In the genomic region with DNA sequence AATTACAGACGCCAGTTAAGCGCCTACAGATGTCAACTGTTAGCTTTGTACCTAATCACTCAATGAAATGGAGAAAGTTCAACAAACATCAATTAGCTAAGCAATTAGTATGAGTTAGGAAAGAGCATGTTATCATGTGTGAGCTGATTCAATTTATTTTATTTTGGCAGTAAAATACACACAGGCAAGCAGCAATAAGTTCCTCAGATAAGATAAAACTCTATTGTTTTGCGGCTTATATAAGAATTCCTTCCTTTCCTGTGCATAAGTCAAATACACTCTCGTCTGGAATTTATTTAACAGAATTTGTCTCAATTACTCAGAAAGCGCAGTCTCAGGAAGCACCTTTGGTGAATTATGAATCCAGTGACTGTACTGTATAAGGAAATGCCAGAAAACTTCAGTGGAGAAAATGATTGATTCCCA, we compare ENCODE assay signal across 1 cellular context.
TF ChIP-seq lines count a peak whose summit lies in the region.

No MANE protein-coding gene starts in this region.

TF ChIP-seq in HEK293, 187 proteins besides CTCF, POLR2A, EP300 and RAD21 (continued from another document):
- TF ChIP-seq, protein P1, sequence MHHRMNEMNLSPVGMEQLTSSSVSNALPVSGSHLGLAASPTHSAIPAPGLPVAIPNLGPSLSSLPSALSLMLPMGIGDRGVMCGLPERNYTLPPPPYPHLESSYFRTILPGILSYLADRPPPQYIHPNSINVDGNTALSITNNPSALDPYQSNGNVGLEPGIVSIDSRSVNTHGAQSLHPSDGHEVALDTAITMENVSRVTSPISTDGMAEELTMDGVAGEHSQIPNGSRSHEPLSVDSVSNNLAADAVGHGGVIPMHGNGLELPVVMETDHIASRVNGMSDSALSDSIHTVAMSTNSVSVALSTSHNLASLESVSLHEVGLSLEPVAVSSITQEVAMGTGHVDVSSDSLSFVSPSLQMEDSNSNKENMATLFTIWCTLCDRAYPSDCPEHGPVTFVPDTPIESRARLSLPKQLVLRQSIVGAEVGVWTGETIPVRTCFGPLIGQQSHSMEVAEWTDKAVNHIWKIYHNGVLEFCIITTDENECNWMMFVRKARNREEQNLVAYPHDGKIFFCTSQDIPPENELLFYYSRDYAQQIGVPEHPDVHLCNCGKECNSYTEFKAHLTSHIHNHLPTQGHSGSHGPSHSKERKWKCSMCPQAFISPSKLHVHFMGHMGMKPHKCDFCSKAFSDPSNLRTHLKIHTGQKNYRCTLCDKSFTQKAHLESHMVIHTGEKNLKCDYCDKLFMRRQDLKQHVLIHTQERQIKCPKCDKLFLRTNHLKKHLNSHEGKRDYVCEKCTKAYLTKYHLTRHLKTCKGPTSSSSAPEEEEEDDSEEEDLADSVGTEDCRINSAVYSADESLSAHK (tag by site-specific recombination; IDR thresholded peaks at IDR 0.05): peak; percentile 62
- TF ChIP-seq ZNF571 (tag by site-specific recombination; IDR thresholded peaks at IDR 0.05) (no peak), WT1 (tag by site-specific recombination; IDR thresholded peaks at IDR 0.05) (peak; percentile 89), ZNF785 (tag by site-specific recombination; IDR thresholded peaks at IDR 0.05) (no peak), ZSCAN23 (tag by site-specific recombination; IDR thresholded peaks at IDR 0.05) (peak; percentile 65; the same call in 1 of the 2 replicates), GFI1B (tag by site-specific recombination; IDR thresholded peaks at IDR 0.05) (peak; percentile 63), ZEB2 (tag by site-specific recombination; IDR thresholded peaks at IDR 0.05) (peak; percentile 79), BCL11A (tag by site-specific recombination; IDR thresholded peaks at IDR 0.05; ENCODE audit: low read depth) (peak; percentile 77; the same call in 1 of the 2 replicates), ZNF48 (tag by site-specific recombination; IDR thresholded peaks at IDR 0.05) (no peak), ZNF843 (tag by site-specific recombination; IDR thresholded peaks at IDR 0.05) (peak; percentile 94), SCRT1 (tag by site-specific recombination; IDR thresholded peaks at IDR 0.05; ENCODE audit: borderline replicate concordance) (0 out of 2 replicates have a peak, but pooled peaks have one; percentile 26), ZNF223 (tag by site-specific recombination; IDR thresholded peaks at IDR 0.05) (no peak), OSR2 (tag by site-specific recombination; IDR thresholded peaks at IDR 0.05) (peak; percentile 97), KLF10 (tag by site-specific recombination; IDR thresholded peaks at IDR 0.05) (peak; percentile 68), ZNF350 (tag by site-specific recombination; IDR thresholded peaks at IDR 0.05) (no peak), ZNF366 (tag by site-specific recombination; conservative IDR thresholded peaks at IDR 0.05) (0 out of 2 replicates have a peak, but pooled peaks have one; percentile 35), TCF7L2 (IDR thresholded peaks at IDR 0.05; ENCODE audit: borderline replicate concordance, low read depth, low read length) (peak; percentile 75; the same call in 1 of the 2 replicates), ZNF391 (tag by site-specific recombination; IDR thresholded peaks at IDR 0.05; ENCODE audit: borderline replicate concordance, low read depth) (0 out of 2 replicates have a peak, but pooled peaks have one; percentile 33), GLIS1 (tag by site-specific recombination; IDR thresholded peaks at IDR 0.05) (peak; percentile 35; the same call in 1 of the 2 replicates), ZNF404 (tag by site-specific recombination; IDR thresholded peaks at IDR 0.05) (no peak), KLF8 (tag by site-specific recombination; IDR thresholded peaks at IDR 0.05) (peak; percentile 53; the same call in 1 of the 2 replicates), SP7 (tag by site-specific recombination; IDR thresholded peaks at IDR 0.05) (peak; percentile 96), FEZF1 (tag by site-specific recombination; IDR thresholded peaks at IDR 0.05) (peak; percentile 88), ZXDB (tag by site-specific recombination; IDR thresholded peaks at IDR 0.05) (peak; percentile 89), ZSCAN30 (tag by site-specific recombination; IDR thresholded peaks at IDR 0.05) (peak; percentile 78; the same call in 1 of the 2 replicates), ZBTB20 (tag by site-specific recombination; IDR thresholded peaks at IDR 0.05) (no peak), ZNF24 (tag by site-specific recombination; IDR thresholded peaks at IDR 0.05) (peak; percentile 63; the same call in 1 of the 2 replicates)
- TF ChIP-seq, protein P2, sequence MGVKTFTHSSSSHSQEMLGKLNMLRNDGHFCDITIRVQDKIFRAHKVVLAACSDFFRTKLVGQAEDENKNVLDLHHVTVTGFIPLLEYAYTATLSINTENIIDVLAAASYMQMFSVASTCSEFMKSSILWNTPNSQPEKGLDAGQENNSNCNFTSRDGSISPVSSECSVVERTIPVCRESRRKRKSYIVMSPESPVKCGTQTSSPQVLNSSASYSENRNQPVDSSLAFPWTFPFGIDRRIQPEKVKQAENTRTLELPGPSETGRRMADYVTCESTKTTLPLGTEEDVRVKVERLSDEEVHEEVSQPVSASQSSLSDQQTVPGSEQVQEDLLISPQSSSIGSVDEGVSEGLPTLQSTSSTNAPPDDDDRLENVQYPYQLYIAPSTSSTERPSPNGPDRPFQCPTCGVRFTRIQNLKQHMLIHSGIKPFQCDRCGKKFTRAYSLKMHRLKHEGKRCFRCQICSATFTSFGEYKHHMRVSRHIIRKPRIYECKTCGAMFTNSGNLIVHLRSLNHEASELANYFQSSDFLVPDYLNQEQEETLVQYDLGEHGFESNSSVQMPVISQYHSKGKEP (tag by site-specific recombination; IDR thresholded peaks at IDR 0.05): peak; percentile 40; the same call in 1 of the 2 replicates
- TF ChIP-seq, protein P3, sequence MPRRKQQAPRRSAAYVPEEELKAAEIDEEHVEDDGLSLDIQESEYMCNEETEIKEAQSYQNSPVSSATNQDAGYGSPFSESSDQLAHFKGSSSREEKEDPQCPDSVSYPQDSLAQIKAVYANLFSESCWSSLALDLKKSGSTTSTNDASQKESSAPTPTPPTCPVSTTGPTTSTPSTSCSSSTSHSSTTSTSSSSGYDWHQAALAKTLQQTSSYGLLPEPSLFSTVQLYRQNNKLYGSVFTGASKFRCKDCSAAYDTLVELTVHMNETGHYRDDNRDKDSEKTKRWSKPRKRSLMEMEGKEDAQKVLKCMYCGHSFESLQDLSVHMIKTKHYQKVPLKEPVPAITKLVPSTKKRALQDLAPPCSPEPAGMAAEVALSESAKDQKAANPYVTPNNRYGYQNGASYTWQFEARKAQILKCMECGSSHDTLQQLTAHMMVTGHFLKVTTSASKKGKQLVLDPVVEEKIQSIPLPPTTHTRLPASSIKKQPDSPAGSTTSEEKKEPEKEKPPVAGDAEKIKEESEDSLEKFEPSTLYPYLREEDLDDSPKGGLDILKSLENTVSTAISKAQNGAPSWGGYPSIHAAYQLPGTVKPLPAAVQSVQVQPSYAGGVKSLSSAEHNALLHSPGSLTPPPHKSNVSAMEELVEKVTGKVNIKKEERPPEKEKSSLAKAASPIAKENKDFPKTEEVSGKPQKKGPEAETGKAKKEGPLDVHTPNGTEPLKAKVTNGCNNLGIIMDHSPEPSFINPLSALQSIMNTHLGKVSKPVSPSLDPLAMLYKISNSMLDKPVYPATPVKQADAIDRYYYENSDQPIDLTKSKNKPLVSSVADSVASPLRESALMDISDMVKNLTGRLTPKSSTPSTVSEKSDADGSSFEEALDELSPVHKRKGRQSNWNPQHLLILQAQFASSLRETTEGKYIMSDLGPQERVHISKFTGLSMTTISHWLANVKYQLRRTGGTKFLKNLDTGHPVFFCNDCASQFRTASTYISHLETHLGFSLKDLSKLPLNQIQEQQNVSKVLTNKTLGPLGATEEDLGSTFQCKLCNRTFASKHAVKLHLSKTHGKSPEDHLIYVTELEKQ (tag by site-specific recombination; IDR thresholded peaks at IDR 0.05; ENCODE audit: borderline replicate concordance): peak; percentile 66; the same call in 1 of the 2 replicates
- TF ChIP-seq, protein P4, sequence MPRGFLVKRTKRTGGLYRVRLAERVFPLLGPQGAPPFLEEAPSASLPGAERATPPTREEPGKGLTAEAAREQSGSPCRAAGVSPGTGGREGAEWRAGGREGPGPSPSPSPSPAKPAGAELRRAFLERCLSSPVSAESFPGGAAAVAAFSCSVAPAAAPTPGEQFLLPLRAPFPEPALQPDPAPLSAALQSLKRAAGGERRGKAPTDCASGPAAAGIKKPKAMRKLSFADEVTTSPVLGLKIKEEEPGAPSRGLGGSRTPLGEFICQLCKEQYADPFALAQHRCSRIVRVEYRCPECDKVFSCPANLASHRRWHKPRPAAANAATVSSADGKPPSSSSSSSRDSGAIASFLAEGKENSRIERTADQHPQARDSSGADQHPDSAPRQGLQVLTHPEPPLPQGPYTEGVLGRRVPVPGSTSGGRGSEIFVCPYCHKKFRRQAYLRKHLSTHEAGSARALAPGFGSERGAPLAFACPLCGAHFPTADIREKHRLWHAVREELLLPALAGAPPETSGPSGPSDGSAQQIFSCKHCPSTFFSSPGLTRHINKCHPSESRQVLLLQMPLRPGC (tag by site-specific recombination; IDR thresholded peaks at IDR 0.05): peak; percentile 85
- TF ChIP-seq, protein P5, sequence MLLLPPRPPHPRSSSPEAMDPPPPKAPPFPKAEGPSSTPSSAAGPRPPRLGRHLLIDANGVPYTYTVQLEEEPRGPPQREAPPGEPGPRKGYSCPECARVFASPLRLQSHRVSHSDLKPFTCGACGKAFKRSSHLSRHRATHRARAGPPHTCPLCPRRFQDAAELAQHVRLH (tag by site-specific recombination; IDR thresholded peaks at IDR 0.05): 0 out of 2 replicates have a peak, but pooled peaks have one; percentile 39
- TF ChIP-seq, protein P6, sequence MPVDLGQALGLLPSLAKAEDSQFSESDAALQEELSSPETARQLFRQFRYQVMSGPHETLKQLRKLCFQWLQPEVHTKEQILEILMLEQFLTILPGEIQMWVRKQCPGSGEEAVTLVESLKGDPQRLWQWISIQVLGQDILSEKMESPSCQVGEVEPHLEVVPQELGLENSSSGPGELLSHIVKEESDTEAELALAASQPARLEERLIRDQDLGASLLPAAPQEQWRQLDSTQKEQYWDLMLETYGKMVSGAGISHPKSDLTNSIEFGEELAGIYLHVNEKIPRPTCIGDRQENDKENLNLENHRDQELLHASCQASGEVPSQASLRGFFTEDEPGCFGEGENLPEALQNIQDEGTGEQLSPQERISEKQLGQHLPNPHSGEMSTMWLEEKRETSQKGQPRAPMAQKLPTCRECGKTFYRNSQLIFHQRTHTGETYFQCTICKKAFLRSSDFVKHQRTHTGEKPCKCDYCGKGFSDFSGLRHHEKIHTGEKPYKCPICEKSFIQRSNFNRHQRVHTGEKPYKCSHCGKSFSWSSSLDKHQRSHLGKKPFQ (tag by site-specific recombination; IDR thresholded peaks at IDR 0.05): peak; percentile 32; the same call in 1 of the 2 replicates
- TF ChIP-seq, protein P7, sequence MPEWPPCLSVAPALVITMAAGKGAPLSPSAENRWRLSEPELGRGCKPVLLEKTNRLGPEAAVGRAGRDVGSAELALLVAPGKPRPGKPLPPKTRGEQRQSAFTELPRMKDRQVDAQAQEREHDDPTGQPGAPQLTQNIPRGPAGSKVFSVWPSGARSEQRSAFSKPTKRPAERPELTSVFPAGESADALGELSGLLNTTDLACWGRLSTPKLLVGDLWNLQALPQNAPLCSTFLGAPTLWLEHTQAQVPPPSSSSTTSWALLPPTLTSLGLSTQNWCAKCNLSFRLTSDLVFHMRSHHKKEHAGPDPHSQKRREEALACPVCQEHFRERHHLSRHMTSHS (tag by site-specific recombination; IDR thresholded peaks at IDR 0.05): 0 out of 2 replicates have a peak, but pooled peaks have one; percentile 49
TF ChIP-seq in HEK293: peak in this region for 34.
